ENCODE assay signal across 8 cellular contexts in the genomic region with DNA sequence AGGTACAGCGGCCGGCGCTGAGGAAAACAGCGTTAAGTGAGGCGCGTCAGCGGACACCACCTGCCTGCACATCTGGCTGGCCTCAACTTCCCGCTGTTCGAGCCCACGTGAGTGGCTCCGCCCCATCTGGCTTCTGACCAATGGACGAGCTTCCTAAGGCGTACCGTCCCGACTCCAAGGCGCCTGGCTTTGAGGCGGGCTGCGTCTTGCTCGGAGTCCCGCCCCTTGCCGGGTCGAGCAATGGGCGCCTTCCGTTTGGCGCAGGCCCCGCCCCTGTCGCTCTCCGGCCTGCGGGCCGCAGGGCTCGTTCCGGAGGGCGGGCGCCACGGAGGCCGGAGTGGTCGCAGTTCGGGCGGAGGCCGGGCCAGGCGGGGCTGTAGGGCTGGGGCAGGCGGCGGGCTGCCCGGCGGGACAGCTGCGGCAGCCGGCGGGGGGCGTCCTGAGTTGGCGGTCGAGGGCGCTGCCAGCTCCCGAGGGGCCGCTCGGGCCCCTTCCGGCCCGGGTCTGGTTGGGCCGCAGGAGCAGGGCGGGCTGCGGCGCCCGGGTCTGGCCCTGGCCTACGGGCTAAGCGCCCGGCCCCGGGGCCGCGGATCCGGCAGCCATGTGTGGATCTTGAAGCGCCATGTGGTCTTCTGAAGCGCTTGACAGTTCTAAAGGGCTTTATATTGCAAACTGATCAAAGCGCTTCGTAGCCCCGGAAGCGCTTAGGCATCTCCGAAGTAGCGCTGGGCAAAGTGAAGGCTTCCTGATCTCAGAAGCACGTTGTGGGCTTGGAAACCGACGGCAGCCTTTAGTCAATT. TPM values are rescaled to one million over a fixed set of nuclear protein-coding genes. Genes with fewer than 3 reads are reported as not detected.
DNase-seq lines count a peak whose midpoint lies in the region; ATAC-seq and TF ChIP-seq lines count a peak whose summit lies in the region.

A gene with protein sequence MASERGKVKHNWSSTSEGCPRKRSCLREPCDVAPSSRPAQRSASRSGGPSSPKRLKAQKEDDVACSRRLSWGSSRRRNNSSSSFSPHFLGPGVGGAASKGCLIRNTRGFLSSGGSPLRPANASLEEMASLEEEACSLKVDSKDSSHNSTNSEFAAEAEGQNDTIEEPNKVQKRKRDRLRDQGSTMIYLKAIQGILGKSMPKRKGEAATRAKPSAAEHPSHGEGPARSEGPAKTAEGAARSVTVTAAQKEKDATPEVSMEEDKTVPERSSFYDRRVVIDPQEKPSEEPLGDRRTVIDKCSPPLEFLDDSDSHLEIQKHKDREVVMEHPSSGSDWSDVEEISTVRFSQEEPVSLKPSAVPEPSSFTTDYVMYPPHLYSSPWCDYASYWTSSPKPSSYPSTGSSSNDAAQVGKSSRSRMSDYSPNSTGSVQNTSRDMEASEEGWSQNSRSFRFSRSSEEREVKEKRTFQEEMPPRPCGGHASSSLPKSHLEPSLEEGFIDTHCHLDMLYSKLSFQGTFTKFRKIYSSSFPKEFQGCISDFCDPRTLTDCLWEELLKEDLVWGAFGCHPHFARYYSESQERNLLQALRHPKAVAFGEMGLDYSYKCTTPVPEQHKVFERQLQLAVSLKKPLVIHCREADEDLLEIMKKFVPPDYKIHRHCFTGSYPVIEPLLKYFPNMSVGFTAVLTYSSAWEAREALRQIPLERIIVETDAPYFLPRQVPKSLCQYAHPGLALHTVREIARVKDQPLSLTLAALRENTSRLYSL (plus strand): TSS at position 276 of the 800 bp plus-strand sequence. CDS start 742 bp downstream, outside the sequence.

- H3K4me3 Mint-ChIP-seq in activated B cell treated with CpG ODN at 0.5 μM for 24 hours: peak within 1 kb of the TSS; percentile 95

- H3K27ac Mint-ChIP-seq in activated B cell treated with CpG ODN at 0.5 μM for 24 hours: peak within 1 kb of the TSS; percentile 91

- H3K27me3 ChIP-seq in spleen (replicated peaks in 1 of 7): no peaks in the 10 kb centered on the region

- POLR2A ChIA-PET in activated B cell treated with CpG ODN at 0.5 μM for 24 hours (lab: Charles Lee): interaction anchor here (0.6 to 2.4 kb wide), 35 partner anchors 11 to 851 kb away, joined by 3 to 17 read pairs (median 6); a partner anchor contains a TSS

- CTCF ChIA-PET in activated B cell treated with CpG ODN at 0.5 μM for 24 hours (lab: Charles Lee): interaction anchor here (0.7 to 1.3 kb wide), 5 partner anchors 25 to 315 kb away, joined by 3 to 4 read pairs (median 3); a partner anchor contains a TSS

- H3K4me3 ChIP-seq in AG10803 (ENCODE audit: low read length) (peak within 1 kb of the TSS; percentile 88), spleen (peak within 1 kb of the TSS; percentile 76 to 93 (median 88))

- H3K27me3 Mint-ChIP-seq in activated B cell treated with CpG ODN at 0.5 μM for 24 hours: no peaks in the 10 kb centered on the region

- intact Hi-C loops in activated B cell treated with CpG ODN at 0.5 μM for 24 hours (cut with micrococcal nuclease): loop anchor here (1.0 to 5.0 kb wide), 13 partner anchors 44 to 852 kb away; a partner anchor contains a TSS
- intact Hi-C loops in spleen (cut with DNase I; ENCODE audit: low total_unique reads): no loop called here

- peaks cover 39% of the 10 kb centered on the region for H3K4me1 Mint-ChIP-seq in activated B cell treated with CpG ODN at 0.5 μM for 24 hours

- 0 to 1% (median 0%) methylated on average over 28 to 80 of the region's 80 CpGs for WGBS in spleen, 5 donors

- peaks cover 16 to 58% (median 47%) of the 10 kb centered on the region in 6 donors for H3K4me1 ChIP-seq in spleen

- TF ChIP-seq POLR2A in spleen (IDR thresholded peaks at IDR 0.05): peak in 2 of 3 donors; percentile 51 to 84

- H3K9me3 Mint-ChIP-seq in activated B cell treated with CpG ODN at 0.5 μM for 24 hours: peaks cover 13% of the 10 kb centered on the region

- H3K36me3 ChIP-seq in spleen: peaks cover 0 to 45% (median 9%) of the 10 kb centered on the region in 6 donors

- peak; percentile 93 for ATAC-seq in GM19035 (IDR thresholded peaks at IDR 0.05; ENCODE audit: unreplicated experiment)
- peak; percentile 92 for ATAC-seq in HG03342 (IDR thresholded peaks at IDR 0.05; ENCODE audit: unreplicated experiment)
- ATAC-seq in activated B cell treated with CpG ODN at 0.5 μM for 24 hours (ENCODE audit: low read depth): peak; percentile 97

- TF ChIP-seq CTCF in AG10803 (conservative IDR thresholded peaks at IDR 0.05; ENCODE audit: low read length): no peak
- no peak for TF ChIP-seq CTCF in activated B cell treated with CpG ODN at 0.5 μM for 24 hours (IDR thresholded peaks at IDR 0.05)
- peak in 4 of 11 experiments; percentile 25 to 45 (median 30) for TF ChIP-seq CTCF in spleen (IDR thresholded peaks at IDR 0.05 in 8 of 11, conservative IDR thresholded peaks at IDR 0.05 in 3 of 11)

- peak; percentile 96 for DNase-seq in AG10803 (ENCODE audit: low read depth)
- peak; percentile 68 for DNase-seq in NCI-H345 treated with DMSO at 0.1 percent for 48 hours (lab: John Stamatoyannopoulos, UW; ENCODE audit: unreplicated experiment)
- DNase-seq in activated B cell treated with CpG ODN at 0.5 μM for 24 hours: peak; percentile 88
- peak in 60 of 61 donors; percentile 19 to 96 (median 83) for DNase-seq in caudate nucleus (lab: John Stamatoyannopoulos, UW)
- peak; percentile 95 for DNase-seq in inferior parietal cortex (ENCODE audit: extremely low spot score)
- peak; percentile 99 for DNase-seq in spleen

- H3K36me3 Mint-ChIP-seq in activated B cell treated with CpG ODN at 0.5 μM for 24 hours (ENCODE audit: low read depth): peaks cover 52% of the 10 kb centered on the region

- peaks cover 2 to 29% (median 25%) of the 10 kb centered on the region in 8 donors for H3K9me3 ChIP-seq in spleen

- peak within 1 kb of the TSS; percentile 48 for H3K27ac ChIP-seq in caudate nucleus (ENCODE audit: low read depth, low read length)
- H3K27ac ChIP-seq in spleen: peak within 1 kb of the TSS; percentile 87 to 97 (median 92)

RNA-seq across cellular contexts. Expression of the gene that starts here (rescaled TPM):
- 55.6 and 56.2 TPM in 2 replicates for total RNA-seq in activated B cell treated with CpG ODN at 0.5 μM for 24 hours
- total RNA-seq in spleen: 10 to 100 TPM; 32.8 to 56.1 (median 48.6) TPM
- 10 to 100 TPM; 15.4 to 20.4 (median 16.2) TPM for polyA plus RNA-seq in spleen

Comparison
In these comparisons a context has a peak if more than half of its experiments do, and no peak if none do; other contexts are left out.
1. Peak in every context shown above with its lines: DNase-seq, ATAC-seq, H3K4me3 ChIP-seq and H3K27ac ChIP-seq.